In genomic region chr7:95549818-95550529, GRCh38 we compare ENCODE assay signal across 8 cellular contexts. TPM values are rescaled to one million over a fixed set of nuclear protein-coding genes. Genes with fewer than 3 reads are reported as not detected.
DNase-seq lines count a peak whose midpoint lies in the region; ATAC-seq and TF ChIP-seq lines count a peak whose summit lies in the region.

No MANE protein-coding gene starts in this region.

- no peak for TF ChIP-seq CTCF in left lung (IDR thresholded peaks at IDR 0.05)
- TF ChIP-seq CTCF in thoracic aorta (IDR thresholded peaks at IDR 0.05): no peak

- H3K9me3 ChIP-seq in left lung: no peaks in the 10 kb centered on the region
- no peaks in the 10 kb centered on the region for H3K9me3 ChIP-seq in thoracic aorta

- DNase-seq in COLO829 (ENCODE audit: low spot score) (peak; percentile 84), NCI-H2081 (lab: John Stamatoyannopoulos, UW) (peak; percentile 47 to 85), cerebellum (ENCODE audit: low spot score) (peak; percentile 9), left lung (peak; percentile 51 to 79), thoracic aorta (ENCODE audit: low spot score) (peak; percentile 94)

- H3K27me3 ChIP-seq in left lung (no peaks in the 10 kb centered on the region), thoracic aorta (replicated peaks; ENCODE audit: insufficient read depth) (no peaks in the 10 kb centered on the region)

- H3K4me3 ChIP-seq in left lung: no peak overlapping the region
- peak overlapping the region; percentile 42 for H3K4me3 ChIP-seq in thoracic aorta

- peak overlapping the region; percentile 69 to 84 for H3K27ac ChIP-seq in left lung
- H3K27ac ChIP-seq in thoracic aorta: peak overlapping the region; percentile 87 to 91

- peaks cover 23 to 62% of the 10 kb centered on the region in 2 donors for H3K4me1 ChIP-seq in left lung
- peaks cover 33 to 76% of the 10 kb centered on the region in 2 donors for H3K4me1 ChIP-seq in thoracic aorta (ENCODE audit: control insufficient read depth in 1 of 2, low read depth in 2 of 2)

- intact Hi-C loops in left lung (cut with DNase I): no loop called here

- peak; percentile 93 for ATAC-seq in left lung
- peak; percentile 99 for ATAC-seq in thoracic aorta (ENCODE audit: insufficient number of reproducible peaks, low FRiP score, low read depth)
- no peak for ATAC-seq in HG03354 (IDR thresholded peaks at IDR 0.05; ENCODE audit: poor library complexity, severe bottlenecking, unreplicated experiment)
- ATAC-seq in GM21723 (IDR thresholded peaks at IDR 0.05; ENCODE audit: unreplicated experiment): no peak
- no peak for ATAC-seq in GM18511 (IDR thresholded peaks at IDR 0.05; ENCODE audit: unreplicated experiment)

- H3K36me3 ChIP-seq in left lung (no peaks in the 10 kb centered on the region), thoracic aorta (no peaks in the 10 kb centered on the region)

RNA-seq across cellular contexts. Expression of gene PDK4, which starts 46.3 kb away (rescaled TPM):
- total RNA-seq in cerebellum (7.6 TPM), left lung (10 to 100 TPM; 26.0 to 56.6 TPM), thoracic aorta (100 to 1,000 TPM in 1 of 2 donors, 10 to 100 TPM in 1; 79.5 to 316 TPM)

Comparison
In these comparisons a context has a peak if more than half of its experiments do, and no peak if none do; other contexts are left out.
1. DNase-seq: peak in every context shown above with its lines; median percentile 94 in thoracic aorta; 84 in COLO829; 66 in NCI-H2081; 65 in left lung; 9 in cerebellum.
2. ATAC-seq: peak in left lung (single experiment) and thoracic aorta (single experiment); none in HG03354 (single experiment), GM21723 (single experiment) and GM18511 (single experiment).